26 cellular contexts compared by ENCODE assay signal in genomic region chr2:31967790-31968189, GRCh38.
"Had no signal": no experiment of that assay in that cellular context is flagged by ENCODE, and none has a peak within 500 bp of the region (broad histone marks: within the 10 kb centered on the region; RNA-seq: fewer than 3 reads in every experiment).

No MANE protein-coding gene starts in this region.

- H3K36me3 ChIP-seq: lower lobe of right lung, upper lobe of right lung, WERI-Rb-1 had no signal

- H3K27me3 ChIP-seq: esophagus squamous epithelium, heart right ventricle, upper lobe of right lung had no signal

- H3K9me3 Mint-ChIP-seq: activated T-cell treated with anti-CD3 and anti-CD28 coated beads, Interleukin-2, amount 50 U/mL, for 24 hours; activated T-helper 2 cell treated with anti-CD3 and anti-CD28 coated beads, Interferon-gamma antibody, Interleukin-2, Interleukin-4, amounts not matched to agents 10 μg/mL and 5 μg/mL and 100 μg/mL, durations not matched to agents 14 hours and 24 hours and 36 hours; endodermal cell; naive B cell had no signal

- H3K27ac Mint-ChIP-seq: activated naive CD8-positive, alpha-beta T cell; activated T-cell treated with anti-CD3 and anti-CD28 coated beads, Interleukin-2, amount 50 U/mL, for 24 hours; activated T-helper 2 cell treated with anti-CD3 and anti-CD28 coated beads, Interferon-gamma antibody, Interleukin-2, Interleukin-4, amounts not matched to agents 10 μg/mL and 5 μg/mL and 100 μg/mL, durations not matched to agents 14 hours and 24 hours and 36 hours; endodermal cell; progenitor cell of endocrine pancreas had no signal

- H3K27me3 Mint-ChIP-seq: activated naive CD8-positive, alpha-beta T cell; activated T-cell treated with anti-CD3 and anti-CD28 coated beads, Interleukin-2, amount 50 U/mL, for 24 hours; naive B cell; progenitor cell of endocrine pancreas had no signal

- H3K9me3 ChIP-seq: esophagus squamous epithelium, heart right ventricle, lower lobe of right lung, thoracic aorta, upper lobe of right lung had no signal

- H3K4me3 ChIP-seq: esophagus squamous epithelium, heart right ventricle, lower lobe of right lung, thoracic aorta, upper lobe of right lung had no signal

- H3K27ac ChIP-seq: esophagus squamous epithelium, heart right ventricle, lower lobe of right lung, thoracic aorta, upper lobe of right lung, WERI-Rb-1 had no signal

- H3K4me1 ChIP-seq: lower lobe of right lung, upper lobe of right lung had no signal

- H3K4me3 Mint-ChIP-seq: activated naive CD8-positive, alpha-beta T cell; activated T-cell treated with anti-CD3 and anti-CD28 coated beads, Interleukin-2, amount 50 U/mL, for 24 hours; endodermal cell; naive B cell had no signal

- DNase-seq: activated CD4-positive, alpha-beta T cell treated with anti-CD3 and anti-CD28 coated beads for 1 hour; activated CD4-positive, alpha-beta T cell treated with anti-CD3 and anti-CD28 coated beads, Interleukin-2, amount 50 U/mL, for 4 hours; activated CD8-positive, alpha-beta memory T cell treated with anti-CD3 and anti-CD28 coated beads for 24 hours; activated CD8-positive, alpha-beta memory T cell treated with anti-CD3 and anti-CD28 coated beads, Interleukin-2, amount 50 U/mL, for 4 hours; activated naive CD4-positive, alpha-beta T cell; activated T-cell treated with anti-CD3 and anti-CD28 coated beads, Interleukin-2, amount 50 U/mL, for 24 hours; amygdala; cerebellar nuclear complex; cortex of kidney; endodermal cell; esophagus squamous epithelium; foreskin fibroblast; heart right ventricle; lower lobe of right lung; mesendoderm; naive B cell; occipital lobe; stimulated activated CD4-positive, alpha-beta T cell treated with anti-CD3 and anti-CD28 coated beads, Interleukin-4, amount 100 ng/mL, for 24 hours; stimulated activated naive CD4-positive, alpha-beta T cell treated with Interleukin-2 at 50 U/mL for 16 hours; T-helper 2 cell; upper lobe of right lung; WERI-Rb-1 had no signal
